8 cellular contexts compared by ENCODE assay signal in the genomic region with DNA sequence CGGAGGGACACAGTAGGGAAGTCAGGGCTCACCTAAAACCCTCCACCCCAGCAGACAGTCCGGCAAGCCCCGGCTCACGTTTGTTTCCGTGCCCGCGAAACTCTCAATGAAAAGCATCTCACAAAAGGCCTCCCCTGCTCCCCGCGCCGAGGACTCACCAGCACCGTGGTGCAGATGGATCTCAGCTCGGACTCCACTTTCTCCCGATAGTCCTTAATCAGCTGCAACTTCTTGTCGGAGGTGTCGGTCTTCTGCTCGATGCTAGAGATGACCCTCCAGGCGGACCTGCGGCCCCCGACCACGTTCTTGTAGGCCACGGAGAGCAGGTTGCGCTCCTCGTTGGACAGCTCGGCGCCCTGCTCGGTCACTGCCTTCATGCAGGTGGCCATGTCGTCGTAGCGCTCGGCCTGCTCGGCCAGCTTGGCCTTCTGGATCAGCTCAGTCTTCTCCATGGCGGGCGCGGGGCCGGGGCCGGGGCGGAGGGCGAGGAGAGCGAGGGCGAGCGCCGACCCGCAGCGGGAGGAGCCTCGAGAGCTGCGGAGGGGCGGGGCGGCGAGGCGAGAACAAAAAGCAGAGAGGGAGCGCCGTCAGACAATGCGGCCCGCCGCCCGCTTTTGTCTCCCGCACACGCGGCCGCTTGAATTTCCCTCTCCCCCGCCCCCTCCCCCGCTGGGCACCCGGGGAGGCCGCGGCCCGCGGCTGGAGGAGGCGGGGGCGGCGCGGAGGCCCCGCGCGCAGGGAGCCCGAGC. TPM values are rescaled to one million over a fixed set of nuclear protein-coding genes. Genes with fewer than 3 reads are reported as not detected.
A peak's percentile ranks its signal among the peaks of the same experiment; 100 is the strongest.
DNase-seq lines count a peak whose midpoint lies in the region; ATAC-seq and TF ChIP-seq lines count a peak whose summit lies in the region.

No MANE protein-coding gene starts in this region.

- TF ChIP-seq CTCF in Caco-2 (IDR thresholded peaks at IDR 0.05; ENCODE audit: insufficient read depth in 1 of 2, low read depth in 1 of 2, low read length in 1 of 2, severe bottlenecking in 1 of 2, unreplicated experiment in 1 of 2): no peak
- TF ChIP-seq CTCF in PC-9 (conservative IDR thresholded peaks at IDR 0.05): no peak
- TF ChIP-seq CTCF in esophagus squamous epithelium (IDR thresholded peaks at IDR 0.05): no peak

- H3K9me2 ChIP-seq in PC-9 (ENCODE audit: insufficient read depth): no peaks in the 10 kb centered on the region

- H2AFZ ChIP-seq in PC-9: peak overlapping the region; percentile 49; the same call in 1 of the 2 replicates

- TF ChIP-seq POLR2A in esophagus squamous epithelium (IDR thresholded peaks at IDR 0.05): no peak

- BruUV-seq in Caco-2 (replicated peaks; lab: Mats Ljungman, UMichigan) (no TSS peak), PC-9 (replicated peaks; lab: Mats Ljungman, UMichigan) (no TSS peak)

- peaks cover 62% of the 10 kb centered on the region for H3K36me3 Mint-ChIP-seq in Caco-2 (ENCODE audit: insufficient read depth, unreplicated experiment)
- H3K36me3 Mint-ChIP-seq in activated T-cell treated with anti-CD3 and anti-CD28 coated beads, Interleukin-2, amount 50 U/mL, for 72 hours (ENCODE audit: insufficient read depth in 2 of 2): peaks cover 20 to 31% of the 10 kb centered on the region in 2 donors
- H3K36me3 Mint-ChIP-seq in naive thymus-derived CD8-positive, alpha-beta T cell: peaks cover 0 to 40% (median 14%) of the 10 kb centered on the region in 3 donors
- H3K36me3 Mint-ChIP-seq in stimulated activated naive B cell treated with anti-CD40 and anti-IgM and Interleukin-4, amounts not matched to agents 10 μg/mL and 1 μg/mL and 100 μg/mL, for 72 hours: peaks cover 25 to 46% of the 10 kb centered on the region in 2 donors

- H3K4me3 Mint-ChIP-seq in Caco-2 (ENCODE audit: unreplicated experiment): peak overlapping the region; percentile 93
- peak overlapping the region; percentile 89 to 99 for H3K4me3 Mint-ChIP-seq in activated T-cell treated with anti-CD3 and anti-CD28 coated beads, Interleukin-2, amount 50 U/mL, for 72 hours
- peak overlapping the region; percentile 90 to 97 (median 94) for H3K4me3 Mint-ChIP-seq in naive thymus-derived CD8-positive, alpha-beta T cell
- H3K4me3 Mint-ChIP-seq in stimulated activated naive B cell treated with anti-CD40 and anti-IgM and Interleukin-4, amounts not matched to agents 10 μg/mL and 1 μg/mL and 100 μg/mL, for 72 hours: peak overlapping the region; percentile 89 to 98

- WGBS in esophagus squamous epithelium, 2 donors: 0% methylated on average over 4 to 14 of the region's 75 CpGs

- peaks cover 5% of the 10 kb centered on the region; the same call in 1 of the 2 replicates for H3K36me3 ChIP-seq in Caco-2 (ENCODE audit: control insufficient read depth, insufficient read depth, low read length)
- peaks cover 36% of the 10 kb centered on the region for H3K36me3 ChIP-seq in PC-9 (ENCODE audit: low read depth)
- H3K36me3 ChIP-seq in esophagus squamous epithelium: peaks cover 0 to 27% (median 0%) of the 10 kb centered on the region in 3 donors

- H3K27me3 ChIP-seq in Caco-2 (replicated peaks; ENCODE audit: control insufficient read depth, insufficient read depth, low read length) (no peaks in the 10 kb centered on the region), PC-9 (ENCODE audit: insufficient read depth, low read depth) (no peaks in the 10 kb centered on the region), esophagus squamous epithelium (no peaks in the 10 kb centered on the region)

- ATAC-seq in GM21447 (IDR thresholded peaks at IDR 0.05; ENCODE audit: unreplicated experiment): peak; percentile 44
- ATAC-seq in activated T-cell treated with anti-CD3 and anti-CD28 coated beads, Interleukin-2, amount 50 U/mL, for 72 hours (replicated peaks in 1 of 2): peak; percentile 61 to 65
- peak; percentile 43 to 57 for ATAC-seq in naive thymus-derived CD8-positive, alpha-beta T cell
- peak; percentile 57 to 64 for ATAC-seq in stimulated activated naive B cell treated with anti-CD40 and anti-IgM and Interleukin-4, amounts not matched to agents 10 μg/mL and 1 μg/mL and 100 μg/mL, for 72 hours (replicated peaks)

- POLR2A ChIA-PET in Caco-2 (lab: Charles Lee): interaction anchor here (0.5 to 1.8 kb wide), 20 partner anchors 9 to 563 kb away, joined by 3 to 52 read pairs (median 4); a partner anchor contains a TSS
- POLR2A ChIA-PET in PC-9 (lab: Charles Lee; ENCODE audit: unreplicated experiment): interaction anchor here (0.5 to 1.5 kb wide), 12 partner anchors 19 to 413 kb away, joined by 3 to 9 read pairs (median 5); a partner anchor contains a TSS
- POLR2A ChIA-PET in naive thymus-derived CD8-positive, alpha-beta T cell (lab: Charles Lee): interaction anchor here (0.7 to 3.5 kb wide), 15 partner anchors 11 to 207 kb away, joined by 3 to 30 read pairs (median 5); a partner anchor contains a TSS

- peaks cover 14% of the 10 kb centered on the region; the same call in 1 of the 2 replicates for H3F3A ChIP-seq in PC-9 (ENCODE audit: insufficient read depth, low read depth)

- intact Hi-C loops in Caco-2 (cut with micrococcal nuclease; ENCODE audit: unreplicated experiment) (loop anchor here (2.0 to 5.0 kb wide), 4 partner anchors 67 to 492 kb away; a partner anchor contains a TSS), PC-9 (cut with micrococcal nuclease; ENCODE audit: unreplicated experiment) (loop anchor here (2.0 to 10.0 kb wide), 5 partner anchors 73 to 425 kb away; a partner anchor contains a TSS), esophagus squamous epithelium (cut with DNase I) (no loop called here)

- H3K4me1 ChIP-seq in Caco-2: peaks cover 25% of the 10 kb centered on the region
- H3K4me1 ChIP-seq in PC-9 (replicated peaks; ENCODE audit: insufficient read depth): peaks cover 36% of the 10 kb centered on the region
- H3K4me1 ChIP-seq in esophagus squamous epithelium: peaks cover 3 to 62% (median 33%) of the 10 kb centered on the region in 3 donors

- H3K79me2 ChIP-seq in PC-9 (ENCODE audit: low read depth): peaks cover 52% of the 10 kb centered on the region

- H3K9me3 ChIP-seq in Caco-2 (no peaks in the 10 kb centered on the region), PC-9 (ENCODE audit: insufficient read depth, low read depth) (no peaks in the 10 kb centered on the region), esophagus squamous epithelium (no peaks in the 10 kb centered on the region)

- H3K27ac ChIP-seq in PC-9: peak overlapping the region; percentile 72
- peak overlapping the region; percentile 97 to 99 (median 97) for H3K27ac ChIP-seq in esophagus squamous epithelium

- peak overlapping the region; percentile 96 for H3K4me2 ChIP-seq in PC-9

- peaks cover 41% of the 10 kb centered on the region for H3K4me1 Mint-ChIP-seq in Caco-2 (ENCODE audit: low read depth, unreplicated experiment)
- H3K4me1 Mint-ChIP-seq in activated T-cell treated with anti-CD3 and anti-CD28 coated beads, Interleukin-2, amount 50 U/mL, for 72 hours (ENCODE audit: low read depth): peaks cover 54% of the 10 kb centered on the region
- peaks cover 22 to 64% (median 59%) of the 10 kb centered on the region in 4 donors for H3K4me1 Mint-ChIP-seq in naive thymus-derived CD8-positive, alpha-beta T cell
- peaks cover 32 to 51% of the 10 kb centered on the region in 2 donors for H3K4me1 Mint-ChIP-seq in stimulated activated naive B cell treated with anti-CD40 and anti-IgM and Interleukin-4, amounts not matched to agents 10 μg/mL and 1 μg/mL and 100 μg/mL, for 72 hours

- H3K27me3 Mint-ChIP-seq in Caco-2 (ENCODE audit: insufficient read depth, unreplicated experiment): no peaks in the 10 kb centered on the region
- H3K27me3 Mint-ChIP-seq in activated T-cell treated with anti-CD3 and anti-CD28 coated beads, Interleukin-2, amount 50 U/mL, for 72 hours (ENCODE audit: low read depth): peaks cover 7% of the 10 kb centered on the region
- H3K27me3 Mint-ChIP-seq in naive thymus-derived CD8-positive, alpha-beta T cell: no peaks in the 10 kb centered on the region
- H3K27me3 Mint-ChIP-seq in stimulated activated naive B cell treated with anti-CD40 and anti-IgM and Interleukin-4, amounts not matched to agents 10 μg/mL and 1 μg/mL and 100 μg/mL, for 72 hours: no peaks in the 10 kb centered on the region

- H3K27ac Mint-ChIP-seq in Caco-2 (ENCODE audit: unreplicated experiment): peak overlapping the region; percentile 92
- peak overlapping the region; percentile 97 for H3K27ac Mint-ChIP-seq in activated T-cell treated with anti-CD3 and anti-CD28 coated beads, Interleukin-2, amount 50 U/mL, for 72 hours
- peak overlapping the region; percentile 80 to 96 (median 95) for H3K27ac Mint-ChIP-seq in naive thymus-derived CD8-positive, alpha-beta T cell
- peak overlapping the region; percentile 96 for H3K27ac Mint-ChIP-seq in stimulated activated naive B cell treated with anti-CD40 and anti-IgM and Interleukin-4, amounts not matched to agents 10 μg/mL and 1 μg/mL and 100 μg/mL, for 72 hours

- peaks cover 36% of the 10 kb centered on the region for H4K20me1 ChIP-seq in PC-9 (ENCODE audit: insufficient read depth)

- DNase-seq in Caco-2: peak; percentile 84 to 90
- peak; percentile 64 for DNase-seq in HuH-7 (ENCODE audit: low spot score)
- DNase-seq in PC-9: peak in 1 of 2 experiments; percentile 67
- peak; percentile 86 for DNase-seq in activated T-cell treated with anti-CD3 and anti-CD28 coated beads, Interleukin-2, amount 50 U/mL, for 72 hours
- no peak for DNase-seq in esophagus squamous epithelium (lab: John Stamatoyannopoulos, UW)
- DNase-seq in naive thymus-derived CD8-positive, alpha-beta T cell: peak; percentile 53 to 83 (median 64)
- DNase-seq in stimulated activated naive B cell treated with anti-CD40 and anti-IgM and Interleukin-4, amounts not matched to agents 10 μg/mL and 1 μg/mL and 100 μg/mL, for 72 hours: peak; percentile 54

- CTCF ChIA-PET in Caco-2 (lab: Charles Lee) (interaction anchor here (0.5 to 1.5 kb wide), 7 partner anchors 27 to 467 kb away, joined by 3 to 8 read pairs (median 3); a partner anchor contains a TSS), PC-9 (lab: Charles Lee) (no interaction called here)

- H3K9me3 Mint-ChIP-seq in Caco-2 (ENCODE audit: unreplicated experiment): no peaks in the 10 kb centered on the region
- no peaks in the 10 kb centered on the region for H3K9me3 Mint-ChIP-seq in activated T-cell treated with anti-CD3 and anti-CD28 coated beads, Interleukin-2, amount 50 U/mL, for 72 hours
- H3K9me3 Mint-ChIP-seq in naive thymus-derived CD8-positive, alpha-beta T cell: no peaks in the 10 kb centered on the region
- H3K9me3 Mint-ChIP-seq in stimulated activated naive B cell treated with anti-CD40 and anti-IgM and Interleukin-4, amounts not matched to agents 10 μg/mL and 1 μg/mL and 100 μg/mL, for 72 hours: peaks cover 0 to 5% of the 10 kb centered on the region in 2 donors

- H3K4me3 ChIP-seq in Caco-2 (ENCODE audit: low read depth, low read length) (peak overlapping the region; percentile 89), PC-9 (peak overlapping the region; percentile 91), esophagus squamous epithelium (peak overlapping the region; percentile 70 to 96 (median 88))

RNA-seq across cellular contexts. Expression of a gene that starts 0.6 kb away (rescaled TPM):
- total RNA-seq in Caco-2 (2022) (344 and 365 TPM in 2 replicates), PC-9 (2021) (353 and 373 TPM in 2 replicates), esophagus squamous epithelium (100 to 1,000 TPM; 141 to 442 (median 227) TPM)
- total RNA-seq in activated T-cell treated with anti-CD3 and anti-CD28 coated beads, Interleukin-2, amount 50 U/mL, for 72 hours: 100 to 1,000 TPM; 207 to 251 TPM
- 100 to 1,000 TPM in 1 of 2 experiments, 10 to 100 TPM in 1; 99.2 to 113 TPM for total RNA-seq in naive thymus-derived CD8-positive, alpha-beta T cell
- polyA plus RNA-seq in naive thymus-derived CD8-positive, alpha-beta T cell: 100 to 1,000 TPM; 195 to 348 (median 236) TPM
